In genomic region chr6:715709-716450, GRCh38 we compare ENCODE assay signal across 1 cellular context.
TF ChIP-seq lines count a peak whose summit lies in the region.

No MANE protein-coding gene starts in this region.

TF ChIP-seq in K562, 482 proteins besides CTCF, POLR2A, EP300 and RAD21 (continued from another document):
- TF ChIP-seq ZNF609 (CRISPR knock-in tag; IDR thresholded peaks at IDR 0.05; ENCODE audit: borderline replicate concordance) (no peak), CEBPB (tag; IDR thresholded peaks at IDR 0.05) (peak; percentile 79)
TF ChIP-seq in K562: peak in this region for 2.
